ENCODE assay signal across 1 cellular context in genomic region chr2:239288951-239289481, GRCh38.
TF ChIP-seq lines count a peak whose summit lies in the region.

No MANE protein-coding gene starts in this region.

TF ChIP-seq in GM12878, 131 proteins besides CTCF, POLR2A, EP300 and RAD21 (continued from another document and continues in another):
- TF ChIP-seq REST (IDR thresholded peaks at IDR 0.05; ENCODE audit: low read depth, low read length) (no peak), ELK1 (IDR thresholded peaks at IDR 0.05; ENCODE audit: low read depth, low read length) (no peak), NFYA (IDR thresholded peaks at IDR 0.05; ENCODE audit: borderline replicate concordance, low read depth, low read length) (no peak), STAT1 (conservative IDR thresholded peaks at IDR 0.05) (no peak), FOXK2 (IDR thresholded peaks at IDR 0.05) (peak; percentile 55; the same call in 1 of the 2 replicates), TCF12 (IDR thresholded peaks at IDR 0.05; ENCODE audit: low read depth, low read length) (0 out of 2 replicates have a peak, but pooled peaks have one; percentile 27), CEBPB (IDR thresholded peaks at IDR 0.05; ENCODE audit: borderline replicate concordance in 1 of 2, low read depth in 2 of 2, low read length in 2 of 2) (no peak), ATF3 (IDR thresholded peaks at IDR 0.05; ENCODE audit: borderline replicate concordance, extremely low read depth, low read depth, low read length) (no peak), ZNF592 (IDR thresholded peaks at IDR 0.05) (no peak), POU2F2 (IDR thresholded peaks at IDR 0.05; ENCODE audit: borderline replicate concordance, low read depth, low read length) (0 out of 3 replicates have a peak, but pooled peaks have one; percentile 15), GATAD2B (conservative IDR thresholded peaks at IDR 0.05; ENCODE audit: low read depth) (no peak), ETV6 (conservative IDR thresholded peaks at IDR 0.05 in 1 of 2, IDR thresholded peaks at IDR 0.05 in 1 of 2; ENCODE audit: borderline replicate concordance in 1 of 2, low read depth in 1 of 2) (no peak), BACH1 (IDR thresholded peaks at IDR 0.05; ENCODE audit: borderline replicate concordance) (no peak), CREB1 (IDR thresholded peaks at IDR 0.05; ENCODE audit: low read depth) (no peak), PAX8 (IDR thresholded peaks at IDR 0.05) (no peak), SIN3A (IDR thresholded peaks at IDR 0.05; ENCODE audit: low read depth, low read length) (no peak), NKRF (conservative IDR thresholded peaks at IDR 0.05) (no peak), DPF2 (IDR thresholded peaks at IDR 0.05) (0 out of 2 replicates have a peak, but pooled peaks have one; percentile 51), PAX5 (IDR thresholded peaks at IDR 0.05; ENCODE audit: borderline replicate concordance, low read depth, low read length) (no peak), ZBTB11 (CRISPR knock-in tag; IDR thresholded peaks at IDR 0.05) (no peak), EZH2 (IDR thresholded peaks at IDR 0.05; ENCODE audit: borderline replicate concordance, control insufficient read depth, low read depth, low read length) (no peak), KAT2A (conservative IDR thresholded peaks at IDR 0.05; ENCODE audit: control insufficient read depth, low read depth, low read length) (no peak), NRF1 (conservative IDR thresholded peaks at IDR 0.05; ENCODE audit: low read depth, low read length) (no peak), E2F4 (IDR thresholded peaks at IDR 0.05; ENCODE audit: low read depth, low read length) (no peak), SMAD5 (IDR thresholded peaks at IDR 0.05; ENCODE audit: low read depth) (no peak), ZBED1 (IDR thresholded peaks at IDR 0.05; ENCODE audit: borderline replicate concordance) (no peak), RCOR1 (conservative IDR thresholded peaks at IDR 0.05; ENCODE audit: low read depth, low read length) (no peak), PBX3 (IDR thresholded peaks at IDR 0.05; ENCODE audit: insufficient replicate concordance, low read depth, low read length) (no peak), CBFB (IDR thresholded peaks at IDR 0.05; ENCODE audit: low read depth) (0 out of 2 replicates have a peak, but pooled peaks have one; percentile 30), RUNX3 (IDR thresholded peaks at IDR 0.05; ENCODE audit: low read length) (peak; percentile 88), ZNF217 (IDR thresholded peaks at IDR 0.05) (peak; percentile 75), HSF1 (IDR thresholded peaks at IDR 0.05; ENCODE audit: low read depth, low read length) (no peak), RB1 (IDR thresholded peaks at IDR 0.05; ENCODE audit: borderline replicate concordance) (no peak), NR2C2 (IDR thresholded peaks at IDR 0.05; ENCODE audit: borderline replicate concordance, control insufficient read depth, insufficient read length, low read depth) (no peak), ZNF384 (IDR thresholded peaks at IDR 0.05; ENCODE audit: borderline replicate concordance, low read depth, low read length) (no peak), SIX5 (IDR thresholded peaks at IDR 0.05; ENCODE audit: low read depth, low read length, severe bottlenecking) (no peak), BHLHE40 (IDR thresholded peaks at IDR 0.05; ENCODE audit: borderline replicate concordance in 1 of 2, low read depth in 2 of 2, low read length in 1 of 2) (peak; percentile 16 to 50; a peak in 2 of 4 replicates), NFIC (IDR thresholded peaks at IDR 0.05; ENCODE audit: low read depth, low read length) (peak; percentile 38; the same call in 1 of the 2 replicates), ZZZ3 (IDR thresholded peaks at IDR 0.05; ENCODE audit: control insufficient read depth, insufficient read length, low read depth) (no peak), FOS (IDR thresholded peaks at IDR 0.05; ENCODE audit: borderline replicate concordance, extremely low read depth, insufficient read length) (no peak), HCFC1 (IDR thresholded peaks at IDR 0.05; ENCODE audit: low read length) (no peak), SMAD1 (IDR thresholded peaks at IDR 0.05; ENCODE audit: low read depth, partially characterized antibody) (no peak), LARP7 (IDR thresholded peaks at IDR 0.05) (no peak)
